ENCODE assay signal across 1 cellular context in the genomic region with DNA sequence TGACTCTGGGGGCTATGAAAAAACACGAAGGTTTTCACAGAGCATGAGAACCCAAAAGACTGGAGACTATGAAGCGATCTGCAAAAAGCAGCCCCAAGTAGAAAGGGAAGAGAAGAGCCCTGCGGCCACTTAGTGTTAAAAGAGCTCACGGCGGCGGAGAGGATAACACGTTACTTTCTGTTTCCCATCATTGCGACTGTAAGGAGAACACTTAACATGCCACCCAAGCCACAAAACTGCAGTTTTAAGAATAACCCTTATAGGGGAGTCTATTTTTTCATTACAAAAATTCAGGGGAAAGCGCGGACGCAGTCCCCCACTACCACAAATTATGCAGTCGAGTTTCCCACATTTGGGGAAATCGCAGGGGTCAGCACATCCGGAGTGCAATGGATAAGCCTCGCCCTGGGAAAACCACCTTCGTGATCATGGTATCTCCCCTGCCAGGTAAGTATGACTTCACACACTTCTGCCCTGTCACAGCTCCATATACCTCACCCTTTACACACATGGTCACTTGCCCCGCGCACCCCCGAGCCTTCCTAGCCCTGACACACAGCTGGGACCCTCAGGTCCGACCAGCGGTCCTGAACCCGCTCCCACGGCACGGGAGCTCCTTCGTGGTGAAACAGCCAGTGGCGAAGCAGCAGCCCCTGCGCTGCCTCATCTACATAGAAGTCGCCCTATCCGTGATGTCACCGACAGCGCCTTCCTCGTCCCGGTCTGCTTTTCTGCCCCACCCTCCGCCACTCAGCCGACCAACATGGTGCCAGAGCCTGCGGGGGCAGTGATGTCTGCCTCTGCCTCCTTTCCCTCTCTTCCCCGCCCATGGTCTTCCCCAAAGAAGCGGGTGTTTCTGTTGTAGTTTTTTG.
TF ChIP-seq lines count a peak whose summit lies in the region.
"Not testable (repeated sequence)": the region's sequence is repeated elsewhere in the genome, so short reads cannot be mapped to it uniquely, and the experiment has no call there.

No MANE protein-coding gene starts in this region.

TF ChIP-seq in K562, 482 proteins besides CTCF, POLR2A, EP300 and RAD21 (continued from another document and continues in another):
- TF ChIP-seq, protein P1, sequence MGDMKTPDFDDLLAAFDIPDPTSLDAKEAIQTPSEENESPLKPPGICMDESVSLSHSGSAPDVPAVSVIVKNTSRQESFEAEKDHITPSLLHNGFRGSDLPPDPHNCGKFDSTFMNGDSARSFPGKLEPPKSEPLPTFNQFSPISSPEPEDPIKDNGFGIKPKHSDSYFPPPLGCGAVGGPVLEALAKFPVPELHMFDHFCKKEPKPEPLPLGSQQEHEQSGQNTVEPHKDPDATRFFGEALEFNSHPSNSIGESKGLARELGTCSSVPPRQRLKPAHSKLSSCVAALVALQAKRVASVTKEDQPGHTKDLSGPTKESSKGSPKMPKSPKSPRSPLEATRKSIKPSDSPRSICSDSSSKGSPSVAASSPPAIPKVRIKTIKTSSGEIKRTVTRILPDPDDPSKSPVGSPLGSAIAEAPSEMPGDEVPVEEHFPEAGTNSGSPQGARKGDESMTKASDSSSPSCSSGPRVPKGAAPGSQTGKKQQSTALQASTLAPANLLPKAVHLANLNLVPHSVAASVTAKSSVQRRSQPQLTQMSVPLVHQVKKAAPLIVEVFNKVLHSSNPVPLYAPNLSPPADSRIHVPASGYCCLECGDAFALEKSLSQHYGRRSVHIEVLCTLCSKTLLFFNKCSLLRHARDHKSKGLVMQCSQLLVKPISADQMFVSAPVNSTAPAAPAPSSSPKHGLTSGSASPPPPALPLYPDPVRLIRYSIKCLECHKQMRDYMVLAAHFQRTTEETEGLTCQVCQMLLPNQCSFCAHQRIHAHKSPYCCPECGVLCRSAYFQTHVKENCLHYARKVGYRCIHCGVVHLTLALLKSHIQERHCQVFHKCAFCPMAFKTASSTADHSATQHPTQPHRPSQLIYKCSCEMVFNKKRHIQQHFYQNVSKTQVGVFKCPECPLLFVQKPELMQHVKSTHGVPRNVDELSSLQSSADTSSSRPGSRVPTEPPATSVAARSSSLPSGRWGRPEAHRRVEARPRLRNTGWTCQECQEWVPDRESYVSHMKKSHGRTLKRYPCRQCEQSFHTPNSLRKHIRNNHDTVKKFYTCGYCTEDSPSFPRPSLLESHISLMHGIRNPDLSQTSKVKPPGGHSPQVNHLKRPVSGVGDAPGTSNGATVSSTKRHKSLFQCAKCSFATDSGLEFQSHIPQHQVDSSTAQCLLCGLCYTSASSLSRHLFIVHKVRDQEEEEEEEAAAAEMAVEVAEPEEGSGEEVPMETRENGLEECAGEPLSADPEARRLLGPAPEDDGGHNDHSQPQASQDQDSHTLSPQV (IDR thresholded peaks at IDR 0.05) = peak; percentile 65
- TF ChIP-seq RAD51 (IDR thresholded peaks at IDR 0.05; ENCODE audit: borderline replicate concordance, low read depth) (peak; percentile 11; the same call in 1 of the 2 replicates), KLF16 (IDR thresholded peaks at IDR 0.05) (0 out of 2 replicates have a peak, but pooled peaks have one; percentile 33), TEAD4 (IDR thresholded peaks at IDR 0.05; ENCODE audit: low read length) (peak; percentile 81), NBN (IDR thresholded peaks at IDR 0.05; ENCODE audit: low read depth) (peak; percentile 81; the same call in 1 of the 2 replicates), TARDBP (IDR thresholded peaks at IDR 0.05) (peak; percentile 64; the same call in 1 of the 2 replicates), SMAD1 (IDR thresholded peaks at IDR 0.05; ENCODE audit: low read depth, low read length, partially characterized antibody) (peak; percentile 100), MTA1 (IDR thresholded peaks at IDR 0.05; ENCODE audit: borderline replicate concordance) (peak; percentile 41; the same call in 1 of the 2 replicates), NUFIP1 (IDR thresholded peaks at IDR 0.05; ENCODE audit: partially characterized antibody) (peak; percentile 81), GTF2A2 (tag; IDR thresholded peaks at IDR 0.05) (peak; percentile 79), FOSL1 (tag; conservative IDR thresholded peaks at IDR 0.05) (0 out of 2 replicates have a peak, but pooled peaks have one; percentile 35), HCFC1 (IDR thresholded peaks at IDR 0.05; ENCODE audit: low read depth, low read length) (peak; percentile 68), ATF7 (IDR thresholded peaks at IDR 0.05) (peak; percentile 96), MEF2A (IDR thresholded peaks at IDR 0.05; ENCODE audit: control insufficient read depth, low read depth, low read length) (peak; percentile 80), EWSR1 (IDR thresholded peaks at IDR 0.05; ENCODE audit: borderline replicate concordance, low read depth, partially characterized antibody) (peak; percentile 89), KDM1A (IDR thresholded peaks at IDR 0.05) (peak in 1 of 2 experiments; percentile 19; a peak in 1 of 4 replicates)
- TF ChIP-seq, protein P2, sequence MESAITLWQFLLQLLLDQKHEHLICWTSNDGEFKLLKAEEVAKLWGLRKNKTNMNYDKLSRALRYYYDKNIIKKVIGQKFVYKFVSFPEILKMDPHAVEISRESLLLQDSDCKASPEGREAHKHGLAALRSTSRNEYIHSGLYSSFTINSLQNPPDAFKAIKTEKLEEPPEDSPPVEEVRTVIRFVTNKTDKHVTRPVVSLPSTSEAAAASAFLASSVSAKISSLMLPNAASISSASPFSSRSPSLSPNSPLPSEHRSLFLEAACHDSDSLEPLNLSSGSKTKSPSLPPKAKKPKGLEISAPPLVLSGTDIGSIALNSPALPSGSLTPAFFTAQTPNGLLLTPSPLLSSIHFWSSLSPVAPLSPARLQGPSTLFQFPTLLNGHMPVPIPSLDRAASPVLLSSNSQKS (CRISPR knock-in tag; IDR thresholded peaks at IDR 0.05) = peak; percentile 89
- TF ChIP-seq TEAD4 (CRISPR knock-in tag; IDR thresholded peaks at IDR 0.05; ENCODE audit: borderline replicate concordance) = not testable (repeated sequence)
- TF ChIP-seq, protein P3, sequence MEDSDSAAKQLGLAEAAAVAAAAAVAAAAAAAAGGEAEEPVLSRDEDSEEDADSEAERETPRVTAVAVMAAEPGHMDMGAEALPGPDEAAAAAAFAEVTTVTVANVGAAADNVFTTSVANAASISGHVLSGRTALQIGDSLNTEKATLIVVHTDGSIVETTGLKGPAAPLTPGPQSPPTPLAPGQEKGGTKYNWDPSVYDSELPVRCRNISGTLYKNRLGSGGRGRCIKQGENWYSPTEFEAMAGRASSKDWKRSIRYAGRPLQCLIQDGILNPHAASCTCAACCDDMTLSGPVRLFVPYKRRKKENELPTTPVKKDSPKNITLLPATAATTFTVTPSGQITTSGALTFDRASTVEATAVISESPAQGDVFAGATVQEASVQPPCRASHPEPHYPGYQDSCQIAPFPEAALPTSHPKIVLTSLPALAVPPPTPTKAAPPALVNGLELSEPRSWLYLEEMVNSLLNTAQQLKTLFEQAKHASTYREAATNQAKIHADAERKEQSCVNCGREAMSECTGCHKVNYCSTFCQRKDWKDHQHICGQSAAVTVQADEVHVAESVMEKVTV (CRISPR knock-in tag; IDR thresholded peaks at IDR 0.05) = peak; percentile 59; the same call in 1 of the 2 replicates
- TF ChIP-seq, protein P4, sequence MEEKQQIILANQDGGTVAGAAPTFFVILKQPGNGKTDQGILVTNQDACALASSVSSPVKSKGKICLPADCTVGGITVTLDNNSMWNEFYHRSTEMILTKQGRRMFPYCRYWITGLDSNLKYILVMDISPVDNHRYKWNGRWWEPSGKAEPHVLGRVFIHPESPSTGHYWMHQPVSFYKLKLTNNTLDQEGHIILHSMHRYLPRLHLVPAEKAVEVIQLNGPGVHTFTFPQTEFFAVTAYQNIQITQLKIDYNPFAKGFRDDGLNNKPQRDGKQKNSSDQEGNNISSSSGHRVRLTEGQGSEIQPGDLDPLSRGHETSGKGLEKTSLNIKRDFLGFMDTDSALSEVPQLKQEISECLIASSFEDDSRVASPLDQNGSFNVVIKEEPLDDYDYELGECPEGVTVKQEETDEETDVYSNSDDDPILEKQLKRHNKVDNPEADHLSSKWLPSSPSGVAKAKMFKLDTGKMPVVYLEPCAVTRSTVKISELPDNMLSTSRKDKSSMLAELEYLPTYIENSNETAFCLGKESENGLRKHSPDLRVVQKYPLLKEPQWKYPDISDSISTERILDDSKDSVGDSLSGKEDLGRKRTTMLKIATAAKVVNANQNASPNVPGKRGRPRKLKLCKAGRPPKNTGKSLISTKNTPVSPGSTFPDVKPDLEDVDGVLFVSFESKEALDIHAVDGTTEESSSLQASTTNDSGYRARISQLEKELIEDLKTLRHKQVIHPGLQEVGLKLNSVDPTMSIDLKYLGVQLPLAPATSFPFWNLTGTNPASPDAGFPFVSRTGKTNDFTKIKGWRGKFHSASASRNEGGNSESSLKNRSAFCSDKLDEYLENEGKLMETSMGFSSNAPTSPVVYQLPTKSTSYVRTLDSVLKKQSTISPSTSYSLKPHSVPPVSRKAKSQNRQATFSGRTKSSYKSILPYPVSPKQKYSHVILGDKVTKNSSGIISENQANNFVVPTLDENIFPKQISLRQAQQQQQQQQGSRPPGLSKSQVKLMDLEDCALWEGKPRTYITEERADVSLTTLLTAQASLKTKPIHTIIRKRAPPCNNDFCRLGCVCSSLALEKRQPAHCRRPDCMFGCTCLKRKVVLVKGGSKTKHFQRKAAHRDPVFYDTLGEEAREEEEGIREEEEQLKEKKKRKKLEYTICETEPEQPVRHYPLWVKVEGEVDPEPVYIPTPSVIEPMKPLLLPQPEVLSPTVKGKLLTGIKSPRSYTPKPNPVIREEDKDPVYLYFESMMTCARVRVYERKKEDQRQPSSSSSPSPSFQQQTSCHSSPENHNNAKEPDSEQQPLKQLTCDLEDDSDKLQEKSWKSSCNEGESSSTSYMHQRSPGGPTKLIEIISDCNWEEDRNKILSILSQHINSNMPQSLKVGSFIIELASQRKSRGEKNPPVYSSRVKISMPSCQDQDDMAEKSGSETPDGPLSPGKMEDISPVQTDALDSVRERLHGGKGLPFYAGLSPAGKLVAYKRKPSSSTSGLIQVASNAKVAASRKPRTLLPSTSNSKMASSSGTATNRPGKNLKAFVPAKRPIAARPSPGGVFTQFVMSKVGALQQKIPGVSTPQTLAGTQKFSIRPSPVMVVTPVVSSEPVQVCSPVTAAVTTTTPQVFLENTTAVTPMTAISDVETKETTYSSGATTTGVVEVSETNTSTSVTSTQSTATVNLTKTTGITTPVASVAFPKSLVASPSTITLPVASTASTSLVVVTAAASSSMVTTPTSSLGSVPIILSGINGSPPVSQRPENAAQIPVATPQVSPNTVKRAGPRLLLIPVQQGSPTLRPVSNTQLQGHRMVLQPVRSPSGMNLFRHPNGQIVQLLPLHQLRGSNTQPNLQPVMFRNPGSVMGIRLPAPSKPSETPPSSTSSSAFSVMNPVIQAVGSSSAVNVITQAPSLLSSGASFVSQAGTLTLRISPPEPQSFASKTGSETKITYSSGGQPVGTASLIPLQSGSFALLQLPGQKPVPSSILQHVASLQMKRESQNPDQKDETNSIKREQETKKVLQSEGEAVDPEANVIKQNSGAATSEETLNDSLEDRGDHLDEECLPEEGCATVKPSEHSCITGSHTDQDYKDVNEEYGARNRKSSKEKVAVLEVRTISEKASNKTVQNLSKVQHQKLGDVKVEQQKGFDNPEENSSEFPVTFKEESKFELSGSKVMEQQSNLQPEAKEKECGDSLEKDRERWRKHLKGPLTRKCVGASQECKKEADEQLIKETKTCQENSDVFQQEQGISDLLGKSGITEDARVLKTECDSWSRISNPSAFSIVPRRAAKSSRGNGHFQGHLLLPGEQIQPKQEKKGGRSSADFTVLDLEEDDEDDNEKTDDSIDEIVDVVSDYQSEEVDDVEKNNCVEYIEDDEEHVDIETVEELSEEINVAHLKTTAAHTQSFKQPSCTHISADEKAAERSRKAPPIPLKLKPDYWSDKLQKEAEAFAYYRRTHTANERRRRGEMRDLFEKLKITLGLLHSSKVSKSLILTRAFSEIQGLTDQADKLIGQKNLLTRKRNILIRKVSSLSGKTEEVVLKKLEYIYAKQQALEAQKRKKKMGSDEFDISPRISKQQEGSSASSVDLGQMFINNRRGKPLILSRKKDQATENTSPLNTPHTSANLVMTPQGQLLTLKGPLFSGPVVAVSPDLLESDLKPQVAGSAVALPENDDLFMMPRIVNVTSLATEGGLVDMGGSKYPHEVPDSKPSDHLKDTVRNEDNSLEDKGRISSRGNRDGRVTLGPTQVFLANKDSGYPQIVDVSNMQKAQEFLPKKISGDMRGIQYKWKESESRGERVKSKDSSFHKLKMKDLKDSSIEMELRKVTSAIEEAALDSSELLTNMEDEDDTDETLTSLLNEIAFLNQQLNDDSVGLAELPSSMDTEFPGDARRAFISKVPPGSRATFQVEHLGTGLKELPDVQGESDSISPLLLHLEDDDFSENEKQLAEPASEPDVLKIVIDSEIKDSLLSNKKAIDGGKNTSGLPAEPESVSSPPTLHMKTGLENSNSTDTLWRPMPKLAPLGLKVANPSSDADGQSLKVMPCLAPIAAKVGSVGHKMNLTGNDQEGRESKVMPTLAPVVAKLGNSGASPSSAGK (IDR thresholded peaks at IDR 0.05) = 0 out of 2 replicates have a peak, but pooled peaks have one; percentile 15
- TF ChIP-seq, protein P5, sequence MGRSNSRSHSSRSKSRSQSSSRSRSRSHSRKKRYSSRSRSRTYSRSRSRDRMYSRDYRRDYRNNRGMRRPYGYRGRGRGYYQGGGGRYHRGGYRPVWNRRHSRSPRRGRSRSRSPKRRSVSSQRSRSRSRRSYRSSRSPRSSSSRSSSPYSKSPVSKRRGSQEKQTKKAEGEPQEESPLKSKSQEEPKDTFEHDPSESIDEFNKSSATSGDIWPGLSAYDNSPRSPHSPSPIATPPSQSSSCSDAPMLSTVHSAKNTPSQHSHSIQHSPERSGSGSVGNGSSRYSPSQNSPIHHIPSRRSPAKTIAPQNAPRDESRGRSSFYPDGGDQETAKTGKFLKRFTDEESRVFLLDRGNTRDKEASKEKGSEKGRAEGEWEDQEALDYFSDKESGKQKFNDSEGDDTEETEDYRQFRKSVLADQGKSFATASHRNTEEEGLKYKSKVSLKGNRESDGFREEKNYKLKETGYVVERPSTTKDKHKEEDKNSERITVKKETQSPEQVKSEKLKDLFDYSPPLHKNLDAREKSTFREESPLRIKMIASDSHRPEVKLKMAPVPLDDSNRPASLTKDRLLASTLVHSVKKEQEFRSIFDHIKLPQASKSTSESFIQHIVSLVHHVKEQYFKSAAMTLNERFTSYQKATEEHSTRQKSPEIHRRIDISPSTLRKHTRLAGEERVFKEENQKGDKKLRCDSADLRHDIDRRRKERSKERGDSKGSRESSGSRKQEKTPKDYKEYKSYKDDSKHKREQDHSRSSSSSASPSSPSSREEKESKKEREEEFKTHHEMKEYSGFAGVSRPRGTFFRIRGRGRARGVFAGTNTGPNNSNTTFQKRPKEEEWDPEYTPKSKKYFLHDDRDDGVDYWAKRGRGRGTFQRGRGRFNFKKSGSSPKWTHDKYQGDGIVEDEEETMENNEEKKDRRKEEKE (IDR thresholded peaks at IDR 0.05; ENCODE audit: borderline replicate concordance in 1 of 2, control insufficient read depth in 1 of 2, low read depth in 2 of 2, low read length in 1 of 2) = peak in 1 of 2 experiments; percentile 99; a peak in 2 of 4 replicates
- TF ChIP-seq, protein P6, sequence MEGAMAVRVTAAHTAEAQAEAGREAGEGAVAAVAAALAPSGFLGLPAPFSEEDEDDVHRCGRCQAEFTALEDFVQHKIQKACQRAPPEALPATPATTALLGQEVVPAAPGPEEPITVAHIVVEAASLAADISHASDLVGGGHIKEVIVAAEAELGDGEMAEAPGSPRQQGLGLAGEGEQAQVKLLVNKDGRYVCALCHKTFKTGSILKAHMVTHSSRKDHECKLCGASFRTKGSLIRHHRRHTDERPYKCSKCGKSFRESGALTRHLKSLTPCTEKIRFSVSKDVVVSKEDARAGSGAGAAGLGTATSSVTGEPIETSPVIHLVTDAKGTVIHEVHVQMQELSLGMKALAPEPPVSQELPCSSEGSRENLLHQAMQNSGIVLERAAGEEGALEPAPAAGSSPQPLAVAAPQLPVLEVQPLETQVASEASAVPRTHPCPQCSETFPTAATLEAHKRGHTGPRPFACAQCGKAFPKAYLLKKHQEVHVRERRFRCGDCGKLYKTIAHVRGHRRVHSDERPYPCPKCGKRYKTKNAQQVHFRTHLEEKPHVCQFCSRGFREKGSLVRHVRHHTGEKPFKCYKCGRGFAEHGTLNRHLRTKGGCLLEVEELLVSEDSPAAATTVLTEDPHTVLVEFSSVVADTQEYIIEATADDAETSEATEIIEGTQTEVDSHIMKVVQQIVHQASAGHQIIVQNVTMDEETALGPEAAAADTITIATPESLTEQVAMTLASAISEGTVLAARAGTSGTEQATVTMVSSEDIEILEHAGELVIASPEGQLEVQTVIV (CRISPR knock-in tag; IDR thresholded peaks at IDR 0.05; ENCODE audit: borderline replicate concordance) = peak; percentile 83
